Comparison of ENCODE assay signal across 8 cellular contexts in the genomic region with DNA sequence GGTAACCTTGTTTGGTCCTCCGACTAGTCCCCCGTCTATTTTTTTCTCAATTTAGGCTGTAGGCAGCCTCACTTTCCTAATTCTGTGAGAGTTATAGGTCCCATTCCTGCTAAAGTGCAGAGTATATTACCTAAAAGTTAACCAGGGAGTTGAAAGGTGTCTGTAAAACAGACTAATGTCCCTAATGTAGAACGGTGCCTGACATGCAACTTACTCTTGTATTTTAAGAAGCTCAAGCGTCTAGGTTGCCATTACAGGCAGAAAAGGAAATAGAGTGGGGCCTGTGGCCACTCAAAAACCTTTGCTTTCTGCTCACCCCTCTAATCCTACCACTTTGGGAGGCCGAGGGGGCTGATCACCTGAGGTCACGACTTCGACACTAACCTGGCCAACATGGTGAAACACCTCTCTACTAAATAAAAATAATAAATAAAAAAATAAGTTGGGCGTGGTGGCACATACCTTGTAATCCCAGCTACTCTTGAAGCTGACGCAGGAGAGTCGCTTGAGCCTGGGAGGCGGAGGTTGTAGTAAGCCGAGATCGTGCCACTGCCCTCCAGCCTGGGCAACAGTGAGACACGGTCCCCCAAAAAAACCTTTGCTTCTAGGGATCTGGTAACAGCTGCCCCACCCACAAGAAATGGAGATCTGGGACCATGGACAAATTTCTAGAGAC.
DNase-seq lines count a peak whose midpoint lies in the region; TF ChIP-seq lines count a peak whose summit lies in the region.

No MANE protein-coding gene starts in this region.

- no peaks in the 10 kb centered on the region for H3K27me3 ChIP-seq in muscle layer of colon (ENCODE audit: control insufficient read depth in 1 of 2, insufficient read depth in 2 of 2, low read length in 2 of 2)

- peak in 4 of 6 experiments; percentile 4 to 49 (median 35) for DNase-seq in stimulated activated naive CD4-positive, alpha-beta T cell (lab: John Stamatoyannopoulos, UW)
- no peak for DNase-seq in stimulated activated naive CD4-positive, alpha-beta T cell treated with Interleukin-2 at 50 U/mL for 16 hours (lab: John Stamatoyannopoulos, UW)
- DNase-seq in RPMI8226 (peak; percentile 52), choroid plexus epithelial cell (ENCODE audit: low read depth) (peak; percentile 20), DMS79 treated with DMSO at 0.1 percent for 48 hours (lab: John Stamatoyannopoulos, UW) (no peak), SHP77 treated with DMSO at 0.1 percent for 48 hours (lab: John Stamatoyannopoulos, UW) (no peak), KG1 (lab: John Stamatoyannopoulos, UW) (no peak)

- peaks cover 9% of the 10 kb centered on the region for H3K36me3 ChIP-seq in muscle layer of colon (ENCODE audit: insufficient read depth, low read length)

- no peaks in the 10 kb centered on the region for H3K9me3 ChIP-seq in muscle layer of colon (ENCODE audit: low read length)

- H3K4me3 ChIP-seq in choroid plexus epithelial cell (ENCODE audit: low read depth, low read length) = peak overlapping the region; percentile 96
- peak overlapping the region; percentile 78 to 86 for H3K4me3 ChIP-seq in muscle layer of colon (ENCODE audit: low read depth in 1 of 2, low read length in 2 of 2)

- H3K4me1 ChIP-seq in muscle layer of colon (ENCODE audit: insufficient read depth, low read length) = peaks cover 38% of the 10 kb centered on the region

- no peak for TF ChIP-seq CTCF in choroid plexus epithelial cell (conservative IDR thresholded peaks at IDR 0.05; ENCODE audit: low read depth, low read length)

- peak overlapping the region; percentile 99 for H3K9ac ChIP-seq in muscle layer of colon (ENCODE audit: low read length)

- H3K27ac ChIP-seq in muscle layer of colon (ENCODE audit: low read depth, low read length) = peak overlapping the region; percentile 76

Comparison
In these comparisons a context has a peak if more than half of its experiments do, and no peak if none do; other contexts are left out.
1. DNase-seq: peak in stimulated activated naive CD4-positive, alpha-beta T cell (4 of 6), RPMI8226 (single experiment) and choroid plexus epithelial cell (single experiment); none in stimulated activated naive CD4-positive, alpha-beta T cell treated with Interleukin-2 at 50 U/mL for 16 hours (single experiment), DMS79 treated with DMSO at 0.1 percent for 48 hours (single experiment), SHP77 treated with DMSO at 0.1 percent for 48 hours (single experiment) and KG1 (single experiment).